In genomic region chr1:234963904-234964702, GRCh38 we compare ENCODE assay signal across 9 cellular contexts.
DNase-seq lines count a peak whose midpoint lies in the region; ATAC-seq and TF ChIP-seq lines count a peak whose summit lies in the region.
"Had no signal": no experiment of that assay in that cellular context is flagged by ENCODE, and none has a peak within 500 bp of the region (broad histone marks: within the 10 kb centered on the region; RNA-seq: fewer than 3 reads in every experiment).

No MANE protein-coding gene starts in this region.

- 65 to 71% methylated on average over 7 to 13 of the region's 15 CpGs for WGBS in gastroesophageal sphincter (ENCODE audit: low coverage in 1 of 2), 2 donors
- WGBS in prostate gland, result 67% methylated on average over 15 of the region's 15 CpGs

- DNase-seq in Caco-2 (no peak), prostate gland (ENCODE audit: low spot score) (no peak), HCEC 1CT (no peak), NCI-H187 (lab: John Stamatoyannopoulos, UW) (no peak), DMS 273 (lab: John Stamatoyannopoulos, UW; ENCODE audit: unreplicated experiment) (no peak), cerebellar cortex (ENCODE audit: low spot score) (no peak)
- DNase-seq: NCI-H774 had no signal

- TF ChIP-seq POLR2A in gastroesophageal sphincter (IDR thresholded peaks at IDR 0.05), result no peak
- TF ChIP-seq POLR2A in prostate gland (IDR thresholded peaks at IDR 0.05), result no peak

- H3K27me3 Mint-ChIP-seq in Caco-2 (ENCODE audit: insufficient read depth, unreplicated experiment), result no peaks in the 10 kb centered on the region
- H3K27me3 Mint-ChIP-seq in T-helper 1 cell treated with Interleukin-12 subunit alpha and Interleukin-12 subunit beta and Interleukin-4 antibody, amounts not matched to agents 30 μg/mL and 1 μg/mL, for 36 hours (ENCODE audit: low read depth), result no peaks in the 10 kb centered on the region

- TSS peak; percentile 74 for BruUV-seq in Caco-2 (replicated peaks; lab: Mats Ljungman, UMichigan)

- POLR2A ChIA-PET in Caco-2 (lab: Charles Lee), result interaction anchor here (0.8 to 2.8 kb wide), 4 partner anchors 10 to 364 kb away, joined by 3 to 20 read pairs (median 7); no protein-coding TSS in a partner anchor

- peak; percentile 6 for ATAC-seq in gastroesophageal sphincter

- H3K4me1 ChIP-seq in Caco-2 (peaks cover 64% of the 10 kb centered on the region), gastroesophageal sphincter (peaks cover 2 to 60% (median 35%) of the 10 kb centered on the region in 3 donors), prostate gland (replicated peaks) (peaks cover 26% of the 10 kb centered on the region)

- no peaks in the 10 kb centered on the region for H3K36me3 ChIP-seq in Caco-2 (ENCODE audit: control insufficient read depth, insufficient read depth, low read length)
- no peaks in the 10 kb centered on the region for H3K36me3 ChIP-seq in gastroesophageal sphincter
- H3K36me3 ChIP-seq in prostate gland, result no peaks in the 10 kb centered on the region

- peak overlapping the region; percentile 6; the same call in 1 of the 2 replicates for H3K4me3 ChIP-seq in Caco-2 (ENCODE audit: low read depth, low read length)
- H3K4me3 ChIP-seq in gastroesophageal sphincter, result no peak overlapping the region
- no peak overlapping the region for H3K4me3 ChIP-seq in prostate gland

- H3K27ac ChIP-seq in gastroesophageal sphincter (peak overlapping the region; percentile 59 to 87 (median 76)), prostate gland (peak overlapping the region; percentile 57 to 74)

- CTCF ChIA-PET in Caco-2 (lab: Charles Lee), result interaction anchor here (0.7 to 2.3 kb wide), 3 partner anchors 10 to 454 kb away, joined by 3 to 8 read pairs (median 3); no protein-coding TSS in a partner anchor

- no peak for TF ChIP-seq EP300 in gastroesophageal sphincter (IDR thresholded peaks at IDR 0.05)

- no peaks in the 10 kb centered on the region for H3K9me3 ChIP-seq in Caco-2
- H3K9me3 ChIP-seq in gastroesophageal sphincter, result no peaks in the 10 kb centered on the region
- no peaks in the 10 kb centered on the region for H3K9me3 ChIP-seq in prostate gland

- peak; percentile 16 to 35 for TF ChIP-seq CTCF in Caco-2 (IDR thresholded peaks at IDR 0.05; ENCODE audit: insufficient read depth in 1 of 2, low read depth in 1 of 2, low read length in 1 of 2, severe bottlenecking in 1 of 2, unreplicated experiment in 1 of 2)
- TF ChIP-seq CTCF in gastroesophageal sphincter (IDR thresholded peaks at IDR 0.05), result no peak
- TF ChIP-seq CTCF in prostate gland (IDR thresholded peaks at IDR 0.05), result no peak

- H3K27ac Mint-ChIP-seq in Caco-2 (ENCODE audit: unreplicated experiment), result peak overlapping the region; percentile 89
- H3K27ac Mint-ChIP-seq in T-helper 1 cell treated with Interleukin-12 subunit alpha and Interleukin-12 subunit beta and Interleukin-4 antibody, amounts not matched to agents 30 μg/mL and 1 μg/mL, for 36 hours, result peak overlapping the region; percentile 91

- H3K4me1 Mint-ChIP-seq in Caco-2 (ENCODE audit: low read depth, unreplicated experiment), result peaks cover 75% of the 10 kb centered on the region
- H3K4me1 Mint-ChIP-seq in T-helper 1 cell treated with Interleukin-12 subunit alpha and Interleukin-12 subunit beta and Interleukin-4 antibody, amounts not matched to agents 30 μg/mL and 1 μg/mL, for 36 hours (ENCODE audit: low read depth), result peaks cover 70% of the 10 kb centered on the region

- H3K27me3 ChIP-seq in Caco-2 (replicated peaks; ENCODE audit: control insufficient read depth, insufficient read depth, low read length) (no peaks in the 10 kb centered on the region), gastroesophageal sphincter (no peaks in the 10 kb centered on the region), prostate gland (replicated peaks; ENCODE audit: insufficient read depth) (no peaks in the 10 kb centered on the region)

- no peaks in the 10 kb centered on the region for H3K9me3 Mint-ChIP-seq in Caco-2 (ENCODE audit: unreplicated experiment)
- H3K9me3 Mint-ChIP-seq in T-helper 1 cell treated with Interleukin-12 subunit alpha and Interleukin-12 subunit beta and Interleukin-4 antibody, amounts not matched to agents 30 μg/mL and 1 μg/mL, for 36 hours, result no peaks in the 10 kb centered on the region

- H3K36me3 Mint-ChIP-seq in Caco-2 (ENCODE audit: insufficient read depth, unreplicated experiment), result peaks cover 19% of the 10 kb centered on the region
- peaks cover 8% of the 10 kb centered on the region for H3K36me3 Mint-ChIP-seq in T-helper 1 cell treated with Interleukin-12 subunit alpha and Interleukin-12 subunit beta and Interleukin-4 antibody, amounts not matched to agents 30 μg/mL and 1 μg/mL, for 36 hours (ENCODE audit: low read depth)

- peak overlapping the region; percentile 78 for H3K4me3 Mint-ChIP-seq in Caco-2 (ENCODE audit: unreplicated experiment)
- peak overlapping the region; percentile 65 for H3K4me3 Mint-ChIP-seq in T-helper 1 cell treated with Interleukin-12 subunit alpha and Interleukin-12 subunit beta and Interleukin-4 antibody, amounts not matched to agents 30 μg/mL and 1 μg/mL, for 36 hours

- intact Hi-C loops in Caco-2 (cut with micrococcal nuclease; ENCODE audit: unreplicated experiment), result loop anchor here (1.0 to 5.0 kb wide), 13 partner anchors 7 to 465 kb away; no protein-coding TSS in a partner anchor
- intact Hi-C loops in prostate gland (cut with DNase I), result loop anchor here (5.0 kb wide), 1 partner anchor 37 kb away; no protein-coding TSS in a partner anchor

Comparison
In these comparisons a context has a peak if more than half of its experiments do, and no peak if none do; other contexts are left out.
1. CTCF ChIP-seq: peak in Caco-2 (2 of 2); none in gastroesophageal sphincter (0 of 4) and prostate gland (0 of 4).